ENCODE assay signal across 8 cellular contexts in the genomic region with DNA sequence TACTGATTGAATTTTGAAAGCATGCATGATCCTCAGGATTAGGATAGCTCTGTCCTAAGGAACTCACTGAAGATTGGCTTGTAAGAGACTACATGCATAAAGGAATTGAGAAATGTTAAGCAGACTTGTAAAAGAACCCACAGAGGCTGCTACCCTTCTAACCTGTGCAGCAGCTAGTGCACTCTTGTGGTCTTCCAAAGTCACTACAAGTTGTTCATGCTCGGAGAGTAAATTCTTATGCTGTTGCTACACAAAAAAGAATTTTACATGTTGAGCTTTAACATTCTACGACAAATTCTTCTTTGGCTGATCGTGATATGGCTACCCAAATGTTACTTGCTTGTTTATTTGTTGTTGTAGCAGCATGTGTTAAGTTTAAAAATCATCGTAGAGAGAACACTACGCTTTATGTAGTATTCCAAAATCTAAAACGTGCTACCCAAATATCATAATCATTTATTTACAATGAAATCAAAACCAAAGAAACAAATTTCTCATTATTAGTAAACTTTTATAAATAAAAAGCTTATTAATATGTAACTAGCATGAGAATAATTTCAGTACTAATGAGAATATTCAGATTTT. TPM values are rescaled to one million over a fixed set of nuclear protein-coding genes. Genes with fewer than 3 reads are reported as not detected.
DNase-seq lines count a peak whose midpoint lies in the region; ATAC-seq and TF ChIP-seq lines count a peak whose summit lies in the region.

No MANE protein-coding gene starts in this region.

- DNase-seq in GM10266 (ENCODE audit: extremely low spot score) (peak; percentile 29), Karpas-422 (peak; percentile 77), PC-9 (no peak), epithelial cell of esophagus (ENCODE audit: low read depth) (peak; percentile 70), neural progenitor cell (ENCODE audit: low spot score) (peak; percentile 70)
- DNase-seq in activated T-cell treated with anti-CD3 and anti-CD28 coated beads, Interleukin-2, amount 50 U/mL, for 48 hours = no peak

- H3K27ac Mint-ChIP-seq in neural progenitor cell = no peak overlapping the region

- H4K20me1 ChIP-seq in Karpas-422 (ENCODE audit: insufficient read depth, low read depth, low read length) (no peaks in the 10 kb centered on the region), PC-9 (ENCODE audit: insufficient read depth) (no peaks in the 10 kb centered on the region), neural progenitor cell (ENCODE audit: low read depth) (no peaks in the 10 kb centered on the region)

- H3K36me3 Mint-ChIP-seq in neural progenitor cell = peaks cover 8% of the 10 kb centered on the region

- no peaks in the 10 kb centered on the region for H3K27me3 Mint-ChIP-seq in neural progenitor cell (ENCODE audit: insufficient read depth, low read depth)

- no TSS peak for BruUV-seq in PC-9 (replicated peaks; lab: Mats Ljungman, UMichigan)

- CTCF ChIA-PET in PC-9 (lab: Charles Lee) = interaction anchor here (0.5 to 1.0 kb wide), 4 partner anchors 91 to 661 kb away, joined by 3 to 4 read pairs (median 3); a partner anchor contains a TSS

- H3K27me3 ChIP-seq in Karpas-422 (ENCODE audit: low read length) (no peaks in the 10 kb centered on the region), PC-9 (ENCODE audit: insufficient read depth, low read depth) (no peaks in the 10 kb centered on the region), neural progenitor cell (no peaks in the 10 kb centered on the region)

- H3K4me2 ChIP-seq in Karpas-422 (ENCODE audit: low read depth, low read length, poor library complexity, severe bottlenecking) (no peak overlapping the region), PC-9 (no peak overlapping the region), neural progenitor cell (no peak overlapping the region)

- H3K27ac ChIP-seq in Karpas-422 (ENCODE audit: low read length) (no peak overlapping the region), PC-9 (no peak overlapping the region), neural progenitor cell (no peak overlapping the region)

- POLR2A ChIA-PET in PC-9 (lab: Charles Lee; ENCODE audit: unreplicated experiment) = no interaction called here

- intact Hi-C loops in PC-9 (cut with micrococcal nuclease; ENCODE audit: unreplicated experiment) = loop anchor here (1.0 to 5.0 kb wide), 3 partner anchors 112 to 633 kb away; no protein-coding TSS in a partner anchor

- H3K9me2 ChIP-seq in Karpas-422 (replicated peaks; ENCODE audit: insufficient read depth, low read length) (no peaks in the 10 kb centered on the region), PC-9 (ENCODE audit: insufficient read depth) (no peaks in the 10 kb centered on the region)

- H3K4me3 ChIP-seq in Karpas-422 (ENCODE audit: low read length) (no peak overlapping the region), PC-9 (no peak overlapping the region), epithelial cell of esophagus (ENCODE audit: low read length) (no peak overlapping the region), neural progenitor cell (no peak overlapping the region)

- H3K9ac ChIP-seq in Karpas-422 (ENCODE audit: low read length) = no peak overlapping the region
- no peak overlapping the region for H3K9ac ChIP-seq in neural progenitor cell

- ATAC-seq in GM21786 (IDR thresholded peaks at IDR 0.05; ENCODE audit: unreplicated experiment) (peak; percentile 77), GM19035 (IDR thresholded peaks at IDR 0.05; ENCODE audit: unreplicated experiment) (no peak)

- no peaks in the 10 kb centered on the region for H3K9me3 ChIP-seq in Karpas-422 (ENCODE audit: low read length)
- H3K9me3 ChIP-seq in PC-9 (ENCODE audit: insufficient read depth, low read depth) = no peaks in the 10 kb centered on the region
- H3K9me3 ChIP-seq in neural progenitor cell (ENCODE audit: low read depth) = no peaks in the 10 kb centered on the region

- H3K79me2 ChIP-seq in Karpas-422 (ENCODE audit: low read length) (no peaks in the 10 kb centered on the region), PC-9 (ENCODE audit: low read depth) (no peaks in the 10 kb centered on the region), neural progenitor cell (ENCODE audit: low read depth) (no peaks in the 10 kb centered on the region)

- H3K36me3 ChIP-seq in Karpas-422 (ENCODE audit: insufficient read depth, low read length) = no peaks in the 10 kb centered on the region
- no peaks in the 10 kb centered on the region for H3K36me3 ChIP-seq in PC-9 (ENCODE audit: low read depth)
- no peaks in the 10 kb centered on the region for H3K36me3 ChIP-seq in neural progenitor cell

- peak; percentile 36 for TF ChIP-seq CTCF in GM10266 (IDR thresholded peaks at IDR 0.05; ENCODE audit: control insufficient read depth, insufficient read depth, low read depth, missing control alignments)
- peak; percentile 74 for TF ChIP-seq CTCF in PC-9 (conservative IDR thresholded peaks at IDR 0.05)
- peak; percentile 83 for TF ChIP-seq CTCF in epithelial cell of esophagus (IDR thresholded peaks at IDR 0.05; ENCODE audit: insufficient read depth, low read depth, low read length, missing control alignments)
- peak; percentile 79 for TF ChIP-seq CTCF in neural progenitor cell (IDR thresholded peaks at IDR 0.05)

- H3K9me3 Mint-ChIP-seq in neural progenitor cell = no peaks in the 10 kb centered on the region

- H3K4me3 Mint-ChIP-seq in neural progenitor cell = no peak overlapping the region

- H3K4me1 ChIP-seq in Karpas-422 (ENCODE audit: low read length) = no peaks in the 10 kb centered on the region
- no peaks in the 10 kb centered on the region for H3K4me1 ChIP-seq in PC-9 (replicated peaks; ENCODE audit: insufficient read depth)
- H3K4me1 ChIP-seq in neural progenitor cell = no peaks in the 10 kb centered on the region

- H2AFZ ChIP-seq in Karpas-422 (ENCODE audit: low read length) = no peak overlapping the region
- no peak overlapping the region for H2AFZ ChIP-seq in PC-9
- no peak overlapping the region for H2AFZ ChIP-seq in neural progenitor cell (replicated peaks)

- H3F3A ChIP-seq in PC-9 (ENCODE audit: insufficient read depth, low read depth) (no peaks in the 10 kb centered on the region), neural progenitor cell (ENCODE audit: low read depth) (no peaks in the 10 kb centered on the region)

- no peaks in the 10 kb centered on the region for H3K4me1 Mint-ChIP-seq in neural progenitor cell

RNA-seq across cellular contexts. Expression of a gene that starts 55.0 kb away (rescaled TPM):
- total RNA-seq in Karpas-422 (2014; rRNA removed; shearing (Covaris generic); ENCODE audit: low replicate concordance) = 2.6 and 7.9 TPM in 2 replicates
- 10.9 and 17.5 TPM in 2 replicates for total RNA-seq in PC-9 (2021)
- 22.9 and 23.0 TPM in 2 replicates for total RNA-seq in neural progenitor cell (ENCODE audit: low replicate concordance)

Comparison
In these comparisons a context has a peak if more than half of its experiments do, and no peak if none do; other contexts are left out.
1. DNase-seq: peak in GM10266 (single experiment), Karpas-422 (single experiment), epithelial cell of esophagus (single experiment) and neural progenitor cell (single experiment); none in PC-9 (0 of 2) and activated T-cell treated with anti-CD3 and anti-CD28 coated beads, Interleukin-2, amount 50 U/mL, for 48 hours (0 of 2).
2. Peak in every context shown above with its lines, with median percentiles within 50 percentile points of each other: CTCF ChIP-seq.